ENCODE assay signal across 6 cellular contexts in the genomic region with DNA sequence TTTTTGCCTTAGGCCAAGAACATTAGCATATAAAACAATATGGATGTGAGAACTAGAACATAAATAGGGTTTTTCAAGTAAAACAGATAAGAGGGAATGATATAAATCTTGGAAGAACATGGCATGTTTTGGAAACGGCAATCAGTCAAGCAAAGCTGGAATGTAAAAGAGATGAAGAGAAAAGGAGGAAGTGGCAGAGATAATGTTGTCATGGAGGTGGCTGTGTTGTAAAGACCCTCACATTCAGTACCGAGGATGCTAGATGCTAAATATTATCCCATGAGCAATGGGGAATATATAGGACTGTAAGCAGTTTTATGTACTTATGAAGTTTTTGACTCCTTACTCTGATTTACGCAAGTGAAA. TPM values are rescaled to one million over a fixed set of nuclear protein-coding genes. Genes with fewer than 3 reads are reported as not detected.
"Had no signal": no experiment of that assay in that cellular context is flagged by ENCODE, and none has a peak within 500 bp of the region (broad histone marks: within the 10 kb centered on the region; RNA-seq: fewer than 3 reads in every experiment).

No MANE protein-coding gene starts in this region.

- H3K4me2 ChIP-seq: GM23338 had no signal

- H3K4me1 Mint-ChIP-seq: GM23338 had no signal

- H3K4me3 Mint-ChIP-seq: GM23338, H9 had no signal

- H3K4me3 ChIP-seq: GM23338 had no signal

- H3K27ac Mint-ChIP-seq: GM23338, H9 had no signal

- H3K9me3 Mint-ChIP-seq: GM23338, H9 had no signal

- DNase-seq: H9, HCEC 1CT, IMR-90 had no signal

- H2AFZ ChIP-seq: GM23338 had no signal

RNA-seq across cellular contexts. Expression of a gene that starts 0.7 kb away (rescaled TPM):
- total RNA-seq: GM23338, H1, H9, HT-29, IMR-90 had no signal
- polyA plus RNA-seq: GM23338, H1, IMR-90 had no signal
